In genomic region chr11:1244557-1244956, GRCh38 we compare ENCODE assay signal across 3 cellular contexts. TPM values are rescaled to one million over a fixed set of nuclear protein-coding genes. Genes with fewer than 3 reads are reported as not detected.
"Had no signal": no experiment of that assay in that cellular context is flagged by ENCODE, and none has a peak within 500 bp of the region (broad histone marks: within the 10 kb centered on the region; RNA-seq: fewer than 3 reads in every experiment).

No MANE protein-coding gene starts in this region.

RNA-seq across cellular contexts. Expression of gene MUC5B, which starts 21.7 kb away (rescaled TPM):
- total RNA-seq: LHCN-M2, M059J, MCF 10A had no signal
